ENCODE assay signal across 5 cellular contexts in the genomic region with DNA sequence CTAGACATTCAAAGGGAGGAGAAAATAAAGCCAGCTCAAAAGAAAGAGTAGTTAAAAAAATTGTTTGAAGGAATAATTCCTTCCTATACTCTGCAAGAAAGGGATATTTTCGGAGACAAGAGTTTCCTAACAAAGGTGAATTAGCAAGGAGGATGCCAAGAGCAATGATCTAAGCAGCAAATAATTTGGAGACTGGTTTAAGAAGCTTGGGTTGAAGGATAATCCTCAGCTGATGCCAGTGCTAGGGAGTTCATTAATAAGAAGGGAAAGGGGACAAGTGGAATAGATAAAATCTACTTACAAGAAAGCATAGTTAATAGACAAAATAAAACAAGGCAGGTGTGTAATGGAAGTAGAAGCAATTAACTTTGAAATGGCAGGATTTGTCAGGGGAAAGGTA.
"Had no signal": no experiment of that assay in that cellular context is flagged by ENCODE, and none has a peak within 500 bp of the region (broad histone marks: within the 10 kb centered on the region; RNA-seq: fewer than 3 reads in every experiment).

No MANE protein-coding gene starts in this region.

- DNase-seq: GOT3, H7, HCEC 1CT, IMR-90 had no signal

- H3K4me3 ChIP-seq: K562 had no signal
